ENCODE assay signal across 29 cellular contexts in the genomic region with DNA sequence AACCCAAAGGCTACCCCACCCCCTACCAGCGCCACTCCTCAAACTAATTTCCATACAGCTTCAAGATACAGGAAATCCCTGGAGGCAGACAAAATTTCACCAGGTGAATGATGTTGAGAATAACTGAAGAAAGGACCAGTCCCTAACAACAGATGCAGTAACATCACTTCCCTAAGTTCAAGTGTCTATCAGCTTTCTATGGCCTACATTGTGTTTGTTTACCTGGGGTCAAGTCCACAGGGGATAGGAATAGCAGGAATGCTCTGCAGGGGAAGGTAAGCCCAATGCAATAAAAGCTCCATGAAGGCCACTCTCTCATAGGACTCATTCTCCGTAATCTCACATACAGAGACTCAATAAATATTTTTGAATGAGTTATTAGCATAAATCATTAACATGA. TPM values are rescaled to one million over a fixed set of nuclear protein-coding genes. Genes with fewer than 3 reads are reported as not detected.
"Had no signal": no experiment of that assay in that cellular context is flagged by ENCODE, and none has a peak within 500 bp of the region (broad histone marks: within the 10 kb centered on the region; RNA-seq: fewer than 3 reads in every experiment).

No MANE protein-coding gene starts in this region.

- H3K4me3 ChIP-seq: gastrocnemius medialis, hepatocyte, neural progenitor cell, right atrium auricular region, spleen, upper lobe of left lung, vagina had no signal

- H3K9me3 ChIP-seq: gastrocnemius medialis, right atrium auricular region, spleen, upper lobe of left lung, vagina had no signal

- H3K27ac Mint-ChIP-seq: activated naive CD4-positive, alpha-beta T cell treated with anti-CD3 and anti-CD28 coated beads, Interleukin-2, amount 10 ng/mL, durations not matched to agents 7 days and 5 days; activated naive CD8-positive, alpha-beta T cell treated with anti-CD3 and anti-CD28 coated beads, Interleukin-2, amount 10 ng/mL, durations not matched to agents 7 days and 5 days; immature natural killer cell; naive thymus-derived CD8-positive, alpha-beta T cell; neural progenitor cell; T-helper 1 cell treated with Interleukin-12 subunit alpha and Interleukin-12 subunit beta and Interleukin-4 antibody, amounts not matched to agents 30 μg/mL and 1 μg/mL, for 36 hours had no signal

- H3K9me3 Mint-ChIP-seq: activated naive CD4-positive, alpha-beta T cell treated with anti-CD3 and anti-CD28 coated beads, Interleukin-2, amount 10 ng/mL, durations not matched to agents 7 days and 5 days; activated naive CD8-positive, alpha-beta T cell treated with anti-CD3 and anti-CD28 coated beads, Interleukin-2, amount 10 ng/mL, durations not matched to agents 7 days and 5 days; central memory CD8-positive, alpha-beta T cell; neural progenitor cell; T-helper 1 cell treated with Interleukin-12 subunit alpha and Interleukin-12 subunit beta and Interleukin-4 antibody, amounts not matched to agents 30 μg/mL and 1 μg/mL, for 36 hours had no signal

- ATAC-seq: activated CD4-positive, CD25-positive, alpha-beta regulatory T cell treated with anti-CD3 and anti-CD28 coated beads, Interleukin-2, amount 50 U/mL, for 24 hours; gastrocnemius medialis; naive thymus-derived CD8-positive, alpha-beta T cell had no signal

- H3K27ac ChIP-seq: brain microvascular endothelial cell, hepatocyte, neural progenitor cell, parathyroid adenoma, VCaP had no signal

- H3K27me3 ChIP-seq: brain microvascular endothelial cell, gastrocnemius medialis, hepatocyte, neural progenitor cell, right atrium auricular region, spleen, upper lobe of left lung, vagina had no signal

- H3K36me3 ChIP-seq: brain microvascular endothelial cell, gastrocnemius medialis, neural progenitor cell, right atrium auricular region, spleen, upper lobe of left lung, vagina had no signal

- DNase-seq: activated CD4-positive, alpha-beta T cell treated with anti-CD3 and anti-CD28 coated beads for 48 hours; activated CD4-positive, alpha-beta T cell treated with anti-CD3 and anti-CD28 coated beads, Interleukin-2, amount 50 U/mL, for 48 hours; activated CD8-positive, alpha-beta memory T cell treated with anti-CD3 and anti-CD28 coated beads for 24 hours; activated effector memory CD4-positive, alpha-beta T cell treated with Interleukin-2 at 50 U/mL for 16 hours; activated naive CD4-positive, alpha-beta T cell treated with anti-CD3 and anti-CD28 coated beads, Interleukin-2, amount 10 ng/mL, durations not matched to agents 7 days and 5 days; activated naive CD8-positive, alpha-beta T cell treated with anti-CD3 and anti-CD28 coated beads, Interleukin-2, amount 10 ng/mL, durations not matched to agents 7 days and 5 days; brain microvascular endothelial cell; dermis blood vessel endothelial cell; effector CD8-positive, alpha-beta T cell; gastrocnemius medialis; immature natural killer cell; kidney; midbrain; naive thymus-derived CD8-positive, alpha-beta T cell; occipital lobe; spleen; stimulated activated naive CD4-positive, alpha-beta T cell; SW 1271; T-helper 9 cell; upper lobe of left lung had no signal

- H3K4me3 Mint-ChIP-seq: activated naive CD4-positive, alpha-beta T cell treated with anti-CD3 and anti-CD28 coated beads, Interleukin-2, amount 10 ng/mL, durations not matched to agents 7 days and 5 days; activated naive CD8-positive, alpha-beta T cell treated with anti-CD3 and anti-CD28 coated beads, Interleukin-2, amount 10 ng/mL, durations not matched to agents 7 days and 5 days; central memory CD8-positive, alpha-beta T cell; immature natural killer cell; naive thymus-derived CD8-positive, alpha-beta T cell; neural progenitor cell; T-helper 1 cell treated with Interleukin-12 subunit alpha and Interleukin-12 subunit beta and Interleukin-4 antibody, amounts not matched to agents 30 μg/mL and 1 μg/mL, for 36 hours had no signal

- H3K79me2 ChIP-seq: hepatocyte had no signal

- H3K4me2 ChIP-seq: hepatocyte, neural progenitor cell had no signal

- H2AFZ ChIP-seq: hepatocyte, neural progenitor cell, parathyroid adenoma had no signal

- H3K36me3 Mint-ChIP-seq: activated naive CD4-positive, alpha-beta T cell treated with anti-CD3 and anti-CD28 coated beads, Interleukin-2, amount 10 ng/mL, durations not matched to agents 7 days and 5 days; activated naive CD8-positive, alpha-beta T cell treated with anti-CD3 and anti-CD28 coated beads, Interleukin-2, amount 10 ng/mL, durations not matched to agents 7 days and 5 days; immature natural killer cell; naive thymus-derived CD8-positive, alpha-beta T cell; neural progenitor cell had no signal

- H3K27me3 Mint-ChIP-seq: activated naive CD4-positive, alpha-beta T cell treated with anti-CD3 and anti-CD28 coated beads, Interleukin-2, amount 10 ng/mL, durations not matched to agents 7 days and 5 days; activated naive CD8-positive, alpha-beta T cell treated with anti-CD3 and anti-CD28 coated beads, Interleukin-2, amount 10 ng/mL, durations not matched to agents 7 days and 5 days; central memory CD8-positive, alpha-beta T cell; naive thymus-derived CD8-positive, alpha-beta T cell had no signal

- H3K4me1 Mint-ChIP-seq: activated naive CD4-positive, alpha-beta T cell treated with anti-CD3 and anti-CD28 coated beads, Interleukin-2, amount 10 ng/mL, durations not matched to agents 7 days and 5 days; activated naive CD8-positive, alpha-beta T cell treated with anti-CD3 and anti-CD28 coated beads, Interleukin-2, amount 10 ng/mL, durations not matched to agents 7 days and 5 days; central memory CD8-positive, alpha-beta T cell; immature natural killer cell; naive thymus-derived CD8-positive, alpha-beta T cell; neural progenitor cell had no signal

RNA-seq across cellular contexts. Expression of gene FAM13C, which starts 26.9 kb away (rescaled TPM):
- total RNA-seq: activated naive CD8-positive, alpha-beta T cell treated with anti-CD3 and anti-CD28 coated beads, Interleukin-2, amount 10 ng/mL, durations not matched to agents 7 days and 5 days; naive thymus-derived CD8-positive, alpha-beta T cell had no signal
- polyA plus RNA-seq: immature natural killer cell; naive thymus-derived CD8-positive, alpha-beta T cell had no signal
